10 cellular contexts compared by ENCODE assay signal in genomic region chr10:45421231-45422097, GRCh38. TPM values are rescaled to one million over a fixed set of nuclear protein-coding genes. Genes with fewer than 3 reads are reported as not detected.
DNase-seq lines count a peak whose midpoint lies in the region; ATAC-seq and TF ChIP-seq lines count a peak whose summit lies in the region.
"Had no signal": no experiment of that assay in that cellular context is flagged by ENCODE, and none has a peak within 500 bp of the region (broad histone marks: within the 10 kb centered on the region; RNA-seq: fewer than 3 reads in every experiment).

No MANE protein-coding gene starts in this region.

- H3K36me3 Mint-ChIP-seq in central memory CD8-positive, alpha-beta T cell (ENCODE audit: insufficient read depth) = peaks cover 3% of the 10 kb centered on the region
- no peaks in the 10 kb centered on the region for H3K36me3 Mint-ChIP-seq in MCF 10A (ENCODE audit: insufficient read depth, unreplicated experiment)

- TF ChIP-seq POLR2A in NB4 (IDR thresholded peaks at IDR 0.05; ENCODE audit: extremely low read depth, insufficient read length) = no peak
- TF ChIP-seq POLR2A in stomach (IDR thresholded peaks at IDR 0.05) = no peak

- POLR2A ChIA-PET in MCF 10A (lab: Yijun Ruan, JAX) = no interaction called here

- no peaks in the 10 kb centered on the region for H3K9me3 Mint-ChIP-seq in central memory CD8-positive, alpha-beta T cell
- H3K9me3 Mint-ChIP-seq in MCF 10A (ENCODE audit: unreplicated experiment) = peaks cover 3% of the 10 kb centered on the region
- H3K9me3 Mint-ChIP-seq: activated naive CD4-positive, alpha-beta T cell treated with anti-CD3 and anti-CD28 coated beads, Interleukin-2, amount 50 U/mL, for 72 hours had no signal

- no peaks in the 10 kb centered on the region for H3K27me3 ChIP-seq in stomach

- no TSS peak for BruUV-seq in MCF 10A (replicated peaks; lab: Mats Ljungman, UMichigan)

- peaks cover 12% of the 10 kb centered on the region for H3K27me3 Mint-ChIP-seq in central memory CD8-positive, alpha-beta T cell
- H3K27me3 Mint-ChIP-seq in MCF 10A (ENCODE audit: insufficient read depth, unreplicated experiment) = peaks cover 15% of the 10 kb centered on the region

- intact Hi-C loops in stomach (cut with DNase I; ENCODE audit: low total_unique reads) = no loop called here
- intact Hi-C loops in MCF 10A (cut with micrococcal nuclease) = no loop called here

- H3K4me1 ChIP-seq in stomach = peaks cover 24 to 52% (median 35%) of the 10 kb centered on the region in 4 donors

- DNase-seq in activated CD8-positive, alpha-beta memory T cell treated with anti-CD3 and anti-CD28 coated beads for 24 hours = peak; percentile 74
- no peak for DNase-seq in activated CD8-positive, alpha-beta memory T cell treated with anti-CD3 and anti-CD28 coated beads, Interleukin-2, amount 50 U/mL, for 48 hours
- DNase-seq in NB4 (ENCODE audit: low read depth) = peak; percentile 71
- DNase-seq in central memory CD8-positive, alpha-beta T cell (ENCODE audit: low spot score in 2 of 2) = no peak
- DNase-seq in stomach = no peak
- DNase-seq in MCF 10A (ENCODE audit: unreplicated experiment) = no peak
- DNase-seq in NCI-H187 treated with DMSO at 0.1 percent for 48 hours (lab: John Stamatoyannopoulos, UW) = no peak
- DNase-seq: stimulated activated CD4-positive, alpha-beta T cell treated with anti-CD3 and anti-CD28 coated beads, Interleukin-12 subunit alpha, Interleukin-12 subunit beta, amount 100 ng/mL, for 4 hours had no signal

- no peak overlapping the region for H3K4me3 Mint-ChIP-seq in central memory CD8-positive, alpha-beta T cell
- H3K4me3 Mint-ChIP-seq in MCF 10A (ENCODE audit: unreplicated experiment) = no peak overlapping the region

- WGBS in stomach, 5 donors = 66 to 82% (median 71%) methylated on average over 7 of the region's 7 CpGs

- H3K36me3 ChIP-seq in stomach = no peaks in the 10 kb centered on the region

- H3K4me1 Mint-ChIP-seq in central memory CD8-positive, alpha-beta T cell = peaks cover 36% of the 10 kb centered on the region
- peaks cover 13% of the 10 kb centered on the region for H3K4me1 Mint-ChIP-seq in MCF 10A (ENCODE audit: insufficient read depth, unreplicated experiment)

- no peak for TF ChIP-seq CTCF in NB4 (IDR thresholded peaks at IDR 0.05; ENCODE audit: low read depth, low read length)
- TF ChIP-seq CTCF in stomach (IDR thresholded peaks at IDR 0.05) = no peak
- TF ChIP-seq CTCF in MCF 10A (IDR thresholded peaks at IDR 0.05; ENCODE audit: unreplicated experiment) = no peak

- TF ChIP-seq EP300 in stomach (IDR thresholded peaks at IDR 0.05) = no peak

- CTCF ChIA-PET in MCF 10A (lab: Yijun Ruan, JAX) = no interaction called here

- no peak for ATAC-seq in central memory CD8-positive, alpha-beta T cell (replicated peaks; ENCODE audit: extremely low read depth, poor library complexity, severe bottlenecking)
- ATAC-seq in GM19035 (IDR thresholded peaks at IDR 0.05; ENCODE audit: unreplicated experiment) = no peak

- H3K9me3 ChIP-seq in stomach = no peaks in the 10 kb centered on the region

- H3K4me3 ChIP-seq in NB4 (ENCODE audit: low read depth, low read length) (no peak overlapping the region), stomach (peak overlapping the region in 1 of 4 donors; percentile 13)

- H3K27ac Mint-ChIP-seq in central memory CD8-positive, alpha-beta T cell (ENCODE audit: low read depth) = peak overlapping the region; percentile 92
- no peak overlapping the region for H3K27ac Mint-ChIP-seq in MCF 10A (ENCODE audit: low read depth, unreplicated experiment)

- H3K27ac ChIP-seq in stomach = peak overlapping the region in 4 of 5 donors; percentile 79 to 91 (median 90)

RNA-seq across cellular contexts. Expression of gene ALOX5, which starts 47.4 kb away (rescaled TPM):
- total RNA-seq in stomach (10 to 100 TPM in 3 of 5 donors, 1 to 10 TPM in 2; 3.2 to 39.6 (median 18.1) TPM), MCF 10A (2022) (not detected in 2 replicates)
- 10 to 100 TPM in 1 of 3 donors, 1 to 10 TPM in 2; 6.3 to 11.1 (median 7.4) TPM for polyA plus RNA-seq in stomach

Comparison
In these comparisons a context has a peak if more than half of its experiments do, and no peak if none do; other contexts are left out.
1. DNase-seq: peak in activated CD8-positive, alpha-beta memory T cell treated with anti-CD3 and anti-CD28 coated beads for 24 hours (single experiment) and NB4 (single experiment); none in activated CD8-positive, alpha-beta memory T cell treated with anti-CD3 and anti-CD28 coated beads, Interleukin-2, amount 50 U/mL, for 48 hours (single experiment), central memory CD8-positive, alpha-beta T cell (0 of 2), stomach (single experiment), MCF 10A (single experiment) and NCI-H187 treated with DMSO at 0.1 percent for 48 hours (single experiment).